ENCODE assay signal across 20 cellular contexts in the genomic region with DNA sequence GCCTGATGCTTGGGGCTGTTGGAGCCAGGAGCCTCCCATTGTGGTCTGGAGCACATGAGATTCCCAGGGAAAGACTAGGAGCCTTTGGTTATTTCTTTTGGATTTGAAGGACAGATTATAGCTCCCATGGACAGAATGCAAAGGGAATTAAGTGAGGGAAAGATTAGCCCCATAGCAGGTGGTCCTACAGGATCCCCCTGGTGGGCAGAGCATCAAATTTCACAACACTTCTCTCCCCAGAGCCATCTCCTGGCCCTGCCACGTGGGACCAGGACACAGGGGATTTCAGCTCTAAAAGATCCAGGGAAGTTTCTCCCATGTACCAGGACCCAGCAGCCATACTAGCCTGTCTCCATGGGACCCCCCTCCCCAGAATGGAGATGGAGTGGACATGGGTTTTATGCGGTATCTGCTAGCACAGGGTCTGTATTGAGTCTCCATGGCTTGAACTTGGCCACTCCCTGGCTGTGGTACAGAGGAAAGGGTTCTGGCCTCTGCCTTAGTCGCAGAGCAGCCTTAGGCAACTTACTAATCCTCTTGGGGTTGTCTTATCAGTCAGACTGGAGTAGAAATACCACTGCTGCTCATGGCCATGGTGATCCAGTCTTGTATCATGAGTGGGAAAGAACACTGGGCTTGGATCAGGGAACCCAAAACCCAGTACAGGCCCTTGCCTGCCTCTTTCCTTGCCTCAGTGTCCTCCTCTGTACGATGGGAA. TPM values are rescaled to one million over a fixed set of nuclear protein-coding genes. Genes with fewer than 3 reads are reported as not detected.
DNase-seq lines count a peak whose midpoint lies in the region; ATAC-seq, FAIRE-seq and TF ChIP-seq lines count a peak whose summit lies in the region.
"Had no signal": no experiment of that assay in that cellular context is flagged by ENCODE, and none has a peak within 500 bp of the region (broad histone marks: within the 10 kb centered on the region; RNA-seq: fewer than 3 reads in every experiment).

No MANE protein-coding gene starts in this region.

- peaks cover 14% of the 10 kb centered on the region for H3F3A ChIP-seq in MM.1S (ENCODE audit: insufficient read depth, low read length)

- DNase-seq in NCI-H524 (lab: John Stamatoyannopoulos, UW) = peak; percentile 72 to 89
- DNase-seq in astrocyte (ENCODE audit: low read depth) = no peak
- no peak for DNase-seq in keratinocyte (ENCODE audit: low read depth, low spot score)
- DNase-seq in lower leg skin (ENCODE audit: low spot score in 2 of 2) = no peak
- DNase-seq in MM.1S = no peak
- DNase-seq in SIG-M5 treated with dmso at 0.1 percent for 504 hours (lab: John Stamatoyannopoulos, UW; ENCODE audit: unreplicated experiment) = no peak
- DNase-seq: AML-193; CD4-positive, CD25-positive, alpha-beta regulatory T cell; DMS79; NCI-H1092; NCI-H1694; NCI-H2107; SHP77 had no signal

- dilution Hi-C loops in keratinocyte (cut with MboI; ENCODE audit: extremely low pct_ligation_motif_present, low sequenced_read_pairs) = no loop called here

- intact Hi-C loops in lower leg skin (cut with DNase I; ENCODE audit: low total_unique reads) = no loop called here

- H3K9me1 ChIP-seq in keratinocyte (ENCODE audit: control insufficient read depth, extremely low read depth, insufficient read depth, low read length) = no peaks in the 10 kb centered on the region

- no peaks in the 10 kb centered on the region for H3K9me2 ChIP-seq in MM.1S (replicated peaks; ENCODE audit: insufficient read depth, low read length)

- no peak for ATAC-seq in GM21423 (IDR thresholded peaks at IDR 0.05; ENCODE audit: unreplicated experiment)
- ATAC-seq: HCT116, Panc1 had no signal

- H3K27ac ChIP-seq in astrocyte (ENCODE audit: low read depth, low read length) = no peak overlapping the region
- no peak overlapping the region for H3K27ac ChIP-seq in keratinocyte (ENCODE audit: control insufficient read depth, insufficient read depth, low read length)
- H3K27ac ChIP-seq in MM.1S (ENCODE audit: low read length) = no peak overlapping the region
- H3K27ac ChIP-seq: HL-60 had no signal

- no peak overlapping the region for H3K4me3 Mint-ChIP-seq in astrocyte (ENCODE audit: unreplicated experiment)
- H3K4me3 Mint-ChIP-seq: CD4-positive, CD25-positive, alpha-beta regulatory T cell had no signal

- no peaks in the 10 kb centered on the region for H3K79me2 ChIP-seq in astrocyte (ENCODE audit: insufficient read depth, low read length)
- no peaks in the 10 kb centered on the region for H3K79me2 ChIP-seq in keratinocyte (ENCODE audit: control insufficient read depth, insufficient read depth, low read length)
- no peaks in the 10 kb centered on the region for H3K79me2 ChIP-seq in MM.1S (ENCODE audit: low read length)

- peaks cover 1% of the 10 kb centered on the region for H3K36me3 Mint-ChIP-seq in astrocyte (ENCODE audit: low read depth, unreplicated experiment)
- H3K36me3 Mint-ChIP-seq: CD4-positive, CD25-positive, alpha-beta regulatory T cell had no signal

- WGBS in lower leg skin, 2 donors = 77 to 85% methylated on average over 4 of the region's 4 CpGs

- H3K9me3 Mint-ChIP-seq in astrocyte (ENCODE audit: unreplicated experiment) = peaks cover 10% of the 10 kb centered on the region

- H3K4me3 ChIP-seq in astrocyte (ENCODE audit: insufficient read depth, low read depth, low read length) = no peak overlapping the region
- no peak overlapping the region for H3K4me3 ChIP-seq in keratinocyte (ENCODE audit: control insufficient read depth in 2 of 3, extremely low read depth in 1 of 3, insufficient read depth in 2 of 3, low read depth in 1 of 3, low read length in 3 of 3)
- H3K4me3 ChIP-seq in lower leg skin (ENCODE audit: low read depth, poor library complexity, severe bottlenecking) = no peak overlapping the region
- H3K4me3 ChIP-seq in MM.1S (ENCODE audit: low read length) = no peak overlapping the region

- H4K20me1 ChIP-seq in astrocyte (ENCODE audit: insufficient read depth, low read length) (no peaks in the 10 kb centered on the region), keratinocyte (ENCODE audit: control insufficient read depth, extremely low read depth, insufficient read depth, low read length) (no peaks in the 10 kb centered on the region), MM.1S (ENCODE audit: insufficient read depth, low read length) (no peaks in the 10 kb centered on the region)

- H2AFZ ChIP-seq in astrocyte (ENCODE audit: low read depth, low read length) (no peak overlapping the region), keratinocyte (ENCODE audit: control insufficient read depth, low read length) (no peak overlapping the region), MM.1S (ENCODE audit: low read length) (no peak overlapping the region)

- H3K36me3 ChIP-seq in astrocyte (ENCODE audit: insufficient read depth, low read length) = no peaks in the 10 kb centered on the region
- H3K36me3 ChIP-seq in keratinocyte (ENCODE audit: control insufficient read depth in 2 of 2, extremely low read depth in 1 of 2, insufficient read depth in 2 of 2, low read length in 2 of 2) = no peaks in the 10 kb centered on the region
- H3K36me3 ChIP-seq in MM.1S (replicated peaks; ENCODE audit: insufficient read depth, low read length) = no peaks in the 10 kb centered on the region

- no peaks in the 10 kb centered on the region for H3K4me1 Mint-ChIP-seq in astrocyte (ENCODE audit: low read depth, unreplicated experiment)
- H3K4me1 Mint-ChIP-seq: CD4-positive, CD25-positive, alpha-beta regulatory T cell had no signal

- peak; percentile 17; the same call in 1 of the 3 replicates for TF ChIP-seq CTCF in GM12872 (IDR thresholded peaks at IDR 0.05; ENCODE audit: insufficient read depth, low read depth, low read length)
- no peak for TF ChIP-seq CTCF in astrocyte (IDR thresholded peaks at IDR 0.05; ENCODE audit: insufficient read depth, low read depth, low read length)
- TF ChIP-seq CTCF in keratinocyte (optimal IDR thresholded peaks at IDR 0.05 in 1 of 3, IDR thresholded peaks at IDR 0.05 in 1 of 3, conservative IDR thresholded peaks at IDR 0.05 in 1 of 3; ENCODE audit: extremely low read depth in 1 of 3, insufficient read depth in 2 of 3, low read length in 3 of 3) = no peak
- TF ChIP-seq CTCF in lower leg skin (IDR thresholded peaks at IDR 0.05) = no peak
- TF ChIP-seq CTCF in MM.1S (IDR thresholded peaks at IDR 0.05; ENCODE audit: low read length) = no peak

- FAIRE-seq in astrocyte (lab: Jason Lieb, UNC) (no peak), keratinocyte (lab: Jason Lieb, UNC) (peak; percentile 53)
- FAIRE-seq: G401.6, GM12892 had no signal

- TF ChIP-seq POLR2A in lower leg skin (IDR thresholded peaks at IDR 0.05) = no peak

- H3K27ac Mint-ChIP-seq in astrocyte (ENCODE audit: unreplicated experiment) = peak overlapping the region; percentile 47
- H3K27ac Mint-ChIP-seq: CD4-positive, CD25-positive, alpha-beta regulatory T cell had no signal

- peaks cover 28% of the 10 kb centered on the region for H3K27me3 Mint-ChIP-seq in astrocyte (ENCODE audit: low read depth, unreplicated experiment)
- H3K27me3 Mint-ChIP-seq: CD4-positive, CD25-positive, alpha-beta regulatory T cell had no signal

- H3K4me2 ChIP-seq in astrocyte (ENCODE audit: low read length) = no peak overlapping the region
- no peak overlapping the region for H3K4me2 ChIP-seq in keratinocyte (ENCODE audit: control insufficient read depth, extremely low read depth, insufficient read depth, low read depth, low read length)
- no peak overlapping the region for H3K4me2 ChIP-seq in MM.1S (ENCODE audit: low read depth, low read length)

- no peaks in the 10 kb centered on the region for H3K9me3 ChIP-seq in astrocyte (ENCODE audit: insufficient read depth, low read depth, low read length)
- H3K9me3 ChIP-seq in keratinocyte (ENCODE audit: control insufficient read depth, low read depth, low read length) = no peaks in the 10 kb centered on the region
- no peaks in the 10 kb centered on the region for H3K9me3 ChIP-seq in MM.1S (replicated peaks; ENCODE audit: insufficient read depth, low read length)

- H3K27me3 ChIP-seq in astrocyte (ENCODE audit: insufficient read depth, low read length) = peaks cover 3% of the 10 kb centered on the region
- H3K27me3 ChIP-seq in keratinocyte (ENCODE audit: control insufficient read depth, extremely low read depth, insufficient read depth, low read length) = no peaks in the 10 kb centered on the region
- H3K27me3 ChIP-seq in MM.1S (replicated peaks; ENCODE audit: insufficient read depth, low read length) = no peaks in the 10 kb centered on the region

- H3K4me1 ChIP-seq in astrocyte (ENCODE audit: insufficient read depth, low read length) = no peaks in the 10 kb centered on the region
- no peaks in the 10 kb centered on the region for H3K4me1 ChIP-seq in keratinocyte (ENCODE audit: control insufficient read depth, extremely low read depth, insufficient read depth, low read length)
- peaks cover 19% of the 10 kb centered on the region for H3K4me1 ChIP-seq in MM.1S (ENCODE audit: low read length)

- no peak overlapping the region for H3K9ac ChIP-seq in astrocyte (ENCODE audit: low read length)
- no peak overlapping the region for H3K9ac ChIP-seq in keratinocyte (ENCODE audit: control insufficient read depth, extremely low read depth, insufficient read depth, low read length)
- no peak overlapping the region for H3K9ac ChIP-seq in MM.1S (ENCODE audit: low read length)

RNA-seq across cellular contexts. Expression of gene PLB1, which starts 6.8 kb away (rescaled TPM):
- 0.98 and 1.9 TPM in 2 replicates for total RNA-seq in astrocyte
- polyA plus RNA-seq in keratinocyte = 5.2 to 6.7 TPM (median 5.4 TPM) in 3 replicates
- 2.6 TPM for polyA plus RNA-seq in keratinocyte (2011; ENCODE audit: low read depth)
- 3.7 and 3.9 TPM in 2 replicates for polyA plus RNA-seq in keratinocyte (2011; cell fraction: cytosol; rRNA removed)
- polyA plus RNA-seq in keratinocyte (2011; cell fraction: nucleus; rRNA removed) = 10.8 and 14.7 TPM in 2 replicates
- 1.8 and 5.1 TPM in 2 replicates for polyA plus RNA-seq in keratinocyte (2012; ENCODE audit: low replicate concordance)
- polyA minus RNA-seq in keratinocyte = 5.0 to 10.9 TPM (median 6.7 TPM) in 3 replicates
- polyA minus RNA-seq in keratinocyte (2011; cell fraction: cytosol; rRNA and poly(A)+ RNA removed) = 4.6 TPM
- 3.0 and 7.8 TPM in 2 replicates for polyA minus RNA-seq in keratinocyte (2011; cell fraction: nucleus; rRNA and poly(A)+ RNA removed)
- 10 to 100 TPM in 2 of 4 donors, 1 to 10 TPM in 2; 3.4 to 10.3 (median 8.9) TPM for total RNA-seq in lower leg skin

Comparison
In these comparisons a context has a peak if more than half of its experiments do, and no peak if none do; other contexts are left out.
1. DNase-seq: peak in NCI-H524 (2 of 2); none in astrocyte (single experiment), keratinocyte (single experiment), lower leg skin (0 of 2), MM.1S (single experiment) and SIG-M5 treated with dmso at 0.1 percent for 504 hours (single experiment).